1 cellular context compared by ENCODE assay signal in the genomic region with DNA sequence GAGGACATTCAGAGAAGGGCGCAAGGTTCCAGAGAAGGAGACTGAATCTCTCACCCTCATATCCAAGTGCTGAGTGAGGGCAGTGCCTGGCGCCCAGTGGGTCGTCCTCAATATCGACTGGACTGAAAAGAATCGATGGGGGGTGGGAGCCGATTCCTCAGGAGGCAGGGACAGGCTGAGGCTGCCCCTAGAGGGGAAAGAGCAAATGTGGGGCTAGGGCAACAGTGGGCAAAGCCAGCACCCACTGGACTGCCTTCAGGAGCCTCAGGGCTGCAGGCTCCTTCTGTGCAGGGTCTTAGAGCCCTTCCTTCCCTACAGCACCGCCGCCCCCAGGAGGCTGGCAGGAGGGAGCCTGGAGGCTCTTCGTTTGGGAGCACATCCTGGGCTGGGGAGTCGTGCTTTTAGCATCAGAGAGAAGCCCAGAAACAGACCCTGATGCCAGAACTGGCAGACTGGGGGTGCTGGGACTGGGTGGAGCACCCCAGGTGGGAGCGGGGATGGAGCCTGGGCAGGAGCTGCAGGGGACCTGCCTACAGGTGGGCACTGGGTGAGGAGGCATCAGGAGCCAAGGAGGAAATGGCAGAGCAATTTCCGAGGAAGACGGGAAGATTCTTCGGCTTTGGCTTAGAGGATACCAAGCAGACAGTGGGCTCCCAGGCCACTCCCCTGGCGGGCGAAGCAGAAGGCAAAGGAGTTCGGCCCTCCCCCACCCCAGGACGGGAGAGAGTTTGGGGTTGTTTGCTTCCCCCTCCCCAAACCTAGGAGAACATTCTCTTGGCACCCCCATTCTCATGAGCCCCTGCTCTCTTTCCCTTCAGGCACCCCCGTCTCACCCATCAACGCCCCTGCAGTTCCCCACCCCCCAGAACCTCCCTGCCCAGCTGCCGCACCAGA.
TF ChIP-seq lines count a peak whose summit lies in the region.

No MANE protein-coding gene starts in this region.

TF ChIP-seq in HCT116, 20 proteins besides CTCF, POLR2A, EP300 and RAD21 (continued from another document):
- TF ChIP-seq REST (IDR thresholded peaks at IDR 0.05; ENCODE audit: low read depth) (no peak), EZH2phosphoT487 (IDR thresholded peaks at IDR 0.05; ENCODE audit: borderline replicate concordance) (no peak), ZNF274 (IDR thresholded peaks at IDR 0.05; ENCODE audit: low read depth, low read length) (no peak), SP1 (IDR thresholded peaks at IDR 0.05; ENCODE audit: low read depth) (no peak), FOSL1 (IDR thresholded peaks at IDR 0.05; ENCODE audit: low read depth) (no peak), YY1 (IDR thresholded peaks at IDR 0.05; ENCODE audit: extremely low read depth, insufficient replicate concordance, low read depth, low read length) (no peak), TCF7L2 (IDR thresholded peaks at IDR 0.05; ENCODE audit: borderline replicate concordance, extremely low read depth, insufficient read depth, insufficient read length) (no peak), JUND (IDR thresholded peaks at IDR 0.05) (no peak), ELF1 (IDR thresholded peaks at IDR 0.05; ENCODE audit: borderline replicate concordance, low read depth) (no peak), SIN3A (IDR thresholded peaks at IDR 0.05; ENCODE audit: low read depth) (no peak), EZH2 (IDR thresholded peaks at IDR 0.05) (no peak)
- TF ChIP-seq, protein P1, sequence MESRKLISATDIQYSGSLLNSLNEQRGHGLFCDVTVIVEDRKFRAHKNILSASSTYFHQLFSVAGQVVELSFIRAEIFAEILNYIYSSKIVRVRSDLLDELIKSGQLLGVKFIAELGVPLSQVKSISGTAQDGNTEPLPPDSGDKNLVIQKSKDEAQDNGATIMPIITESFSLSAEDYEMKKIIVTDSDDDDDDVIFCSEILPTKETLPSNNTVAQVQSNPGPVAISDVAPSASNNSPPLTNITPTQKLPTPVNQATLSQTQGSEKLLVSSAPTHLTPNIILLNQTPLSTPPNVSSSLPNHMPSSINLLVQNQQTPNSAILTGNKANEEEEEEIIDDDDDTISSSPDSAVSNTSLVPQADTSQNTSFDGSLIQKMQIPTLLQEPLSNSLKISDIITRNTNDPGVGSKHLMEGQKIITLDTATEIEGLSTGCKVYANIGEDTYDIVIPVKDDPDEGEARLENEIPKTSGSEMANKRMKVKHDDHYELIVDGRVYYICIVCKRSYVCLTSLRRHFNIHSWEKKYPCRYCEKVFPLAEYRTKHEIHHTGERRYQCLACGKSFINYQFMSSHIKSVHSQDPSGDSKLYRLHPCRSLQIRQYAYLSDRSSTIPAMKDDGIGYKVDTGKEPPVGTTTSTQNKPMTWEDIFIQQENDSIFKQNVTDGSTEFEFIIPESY (IDR thresholded peaks at IDR 0.05; ENCODE audit: extremely low read depth, insufficient replicate concordance, low read length) = no peak
TF ChIP-seq in HCT116: peak in this region for 0.
